ENCODE assay signal across 8 cellular contexts in genomic region chr2:96260404-96261260, GRCh38. TPM values are rescaled to one million over a fixed set of nuclear protein-coding genes. Genes with fewer than 3 reads are reported as not detected.
DNase-seq lines count a peak whose midpoint lies in the region; ATAC-seq and TF ChIP-seq lines count a peak whose summit lies in the region.

No MANE protein-coding gene starts in this region.

- CTCF ChIA-PET in Caco-2 (lab: Charles Lee), result interaction anchor here (0.8 to 1.9 kb wide), 5 partner anchors 52 to 268 kb away, joined by 4 to 21 read pairs (median 4); partner anchors contain the start of genes ANKRD36C and STARD7
- CTCF ChIA-PET in activated naive CD4-positive, alpha-beta T cell treated with anti-CD3 and anti-CD28 coated beads, Interleukin-2, amount 10 ng/mL, durations not matched to agents 7 days and 5 days (lab: Charles Lee), result interaction anchor here (0.6 to 3.6 kb wide), 12 partner anchors 12 to 238 kb away, joined by 3 to 18 read pairs (median 4); partner anchors contain the start of genes ASTL and STARD7

- no peaks in the 10 kb centered on the region for H3K27me3 ChIP-seq in Caco-2 (replicated peaks; ENCODE audit: control insufficient read depth, insufficient read depth, low read length)
- no peaks in the 10 kb centered on the region for H3K27me3 ChIP-seq in HAP-1 (ENCODE audit: low read depth)
- H3K27me3 ChIP-seq in gastroesophageal sphincter, result no peaks in the 10 kb centered on the region
- H3K27me3 ChIP-seq in parathyroid adenoma (ENCODE audit: control insufficient read depth, insufficient read depth, low read length), result no peaks in the 10 kb centered on the region

- H3K9me3 ChIP-seq in Caco-2, result no peaks in the 10 kb centered on the region
- H3K9me3 ChIP-seq in HAP-1, result no peaks in the 10 kb centered on the region
- H3K9me3 ChIP-seq in gastroesophageal sphincter, result no peaks in the 10 kb centered on the region
- no peaks in the 10 kb centered on the region for H3K9me3 ChIP-seq in parathyroid adenoma (ENCODE audit: control insufficient read depth, low read length)

- ATAC-seq in gastroesophageal sphincter (peak; percentile 86), GM19467 (IDR thresholded peaks at IDR 0.05; ENCODE audit: unreplicated experiment) (no peak), GM21390 (IDR thresholded peaks at IDR 0.05; ENCODE audit: unreplicated experiment) (no peak)

- no peak overlapping the region for H3K4me3 Mint-ChIP-seq in Caco-2 (ENCODE audit: unreplicated experiment)
- H3K4me3 Mint-ChIP-seq in activated naive CD4-positive, alpha-beta T cell treated with anti-CD3 and anti-CD28 coated beads, Interleukin-2, amount 10 ng/mL, durations not matched to agents 7 days and 5 days, result no peak overlapping the region

- peaks cover 62% of the 10 kb centered on the region for H3K79me2 ChIP-seq in parathyroid adenoma

- peaks cover 1% of the 10 kb centered on the region; the same call in 1 of the 2 replicates for H3K36me3 ChIP-seq in Caco-2 (ENCODE audit: control insufficient read depth, insufficient read depth, low read length)
- peaks cover 25% of the 10 kb centered on the region for H3K36me3 ChIP-seq in HAP-1 (replicated peaks)
- H3K36me3 ChIP-seq in gastroesophageal sphincter, result peaks cover 0 to 47% of the 10 kb centered on the region in 2 donors
- no peaks in the 10 kb centered on the region for H3K36me3 ChIP-seq in parathyroid adenoma (ENCODE audit: control insufficient read depth, insufficient read depth, low read length)

- H3K27ac ChIP-seq in gastroesophageal sphincter (peak overlapping the region; percentile 76 to 85 (median 80)), parathyroid adenoma (peak overlapping the region; percentile 92)

- H3K9me3 Mint-ChIP-seq in Caco-2 (ENCODE audit: unreplicated experiment), result no peaks in the 10 kb centered on the region
- no peaks in the 10 kb centered on the region for H3K9me3 Mint-ChIP-seq in activated naive CD4-positive, alpha-beta T cell treated with anti-CD3 and anti-CD28 coated beads, Interleukin-2, amount 10 ng/mL, durations not matched to agents 7 days and 5 days

- H3K4me1 Mint-ChIP-seq in Caco-2 (ENCODE audit: low read depth, unreplicated experiment), result peaks cover 30% of the 10 kb centered on the region
- H3K4me1 Mint-ChIP-seq in activated naive CD4-positive, alpha-beta T cell treated with anti-CD3 and anti-CD28 coated beads, Interleukin-2, amount 10 ng/mL, durations not matched to agents 7 days and 5 days, result peaks cover 83% of the 10 kb centered on the region

- H3K27ac Mint-ChIP-seq in Caco-2 (ENCODE audit: unreplicated experiment), result peak overlapping the region; percentile 47
- H3K27ac Mint-ChIP-seq in activated naive CD4-positive, alpha-beta T cell treated with anti-CD3 and anti-CD28 coated beads, Interleukin-2, amount 10 ng/mL, durations not matched to agents 7 days and 5 days, result peak overlapping the region; percentile 83

- TF ChIP-seq CTCF in Caco-2 (IDR thresholded peaks at IDR 0.05; ENCODE audit: insufficient read depth in 1 of 2, low read depth in 1 of 2, low read length in 1 of 2, severe bottlenecking in 1 of 2, unreplicated experiment in 1 of 2) (peak in 1 of 2 experiments; percentile 42), gastroesophageal sphincter (IDR thresholded peaks at IDR 0.05) (peak in 2 of 4 experiments; percentile 32 to 52), parathyroid adenoma (IDR thresholded peaks at IDR 0.05) (peak; percentile 60)

- H3K4me1 ChIP-seq in Caco-2 (peaks cover 37% of the 10 kb centered on the region), HAP-1 (peaks cover 12% of the 10 kb centered on the region), gastroesophageal sphincter (peaks cover 11 to 91% (median 44%) of the 10 kb centered on the region in 3 donors), parathyroid adenoma (peaks cover 49% of the 10 kb centered on the region)

- H3K27me3 Mint-ChIP-seq in Caco-2 (ENCODE audit: insufficient read depth, unreplicated experiment), result no peaks in the 10 kb centered on the region
- no peaks in the 10 kb centered on the region for H3K27me3 Mint-ChIP-seq in activated naive CD4-positive, alpha-beta T cell treated with anti-CD3 and anti-CD28 coated beads, Interleukin-2, amount 10 ng/mL, durations not matched to agents 7 days and 5 days

- H3K36me3 Mint-ChIP-seq in Caco-2 (ENCODE audit: insufficient read depth, unreplicated experiment), result peaks cover 18% of the 10 kb centered on the region
- peaks cover 34% of the 10 kb centered on the region for H3K36me3 Mint-ChIP-seq in activated naive CD4-positive, alpha-beta T cell treated with anti-CD3 and anti-CD28 coated beads, Interleukin-2, amount 10 ng/mL, durations not matched to agents 7 days and 5 days

- H3K4me3 ChIP-seq in Caco-2 (ENCODE audit: low read depth, low read length) (no peak overlapping the region), HAP-1 (no peak overlapping the region), gastroesophageal sphincter (peak overlapping the region in 1 of 2 donors; percentile 9), parathyroid adenoma (ENCODE audit: low read depth, low read length) (peak overlapping the region; percentile 24)

- in situ Hi-C loops in HAP-1 (cut with MboI; ENCODE audit: low sequenced_read_pairs), result loop anchor here (5.0 kb wide), 1 partner anchor 58 kb away; no protein-coding TSS in a partner anchor

- TF ChIP-seq POLR2A in gastroesophageal sphincter (IDR thresholded peaks at IDR 0.05), result no peak

- intact Hi-C loops in Caco-2 (cut with micrococcal nuclease; ENCODE audit: unreplicated experiment), result loop anchor here (10.0 kb wide), 2 partner anchors 236 to 266 kb away; partner anchors contain the start of gene ANKRD36C

- WGBS in gastroesophageal sphincter (ENCODE audit: low coverage in 1 of 2), 2 donors, result 20 to 41% methylated on average over 2 to 8 of the region's 9 CpGs

- DNase-seq in Caco-2 (peak; percentile 58 to 60), HAP-1 (ENCODE audit: low spot score in 2 of 2) (peak; percentile 15 to 58), NCI-H82 treated with DMSO at 0.1 percent for 48 hours (lab: John Stamatoyannopoulos, UW; ENCODE audit: unreplicated experiment) (peak; percentile 71)
- peak; percentile 64 for DNase-seq in activated naive CD4-positive, alpha-beta T cell treated with anti-CD3 and anti-CD28 coated beads, Interleukin-2, amount 10 ng/mL, durations not matched to agents 7 days and 5 days

- POLR2A ChIA-PET in Caco-2 (lab: Charles Lee), result interaction anchor here (1.2 to 1.8 kb wide), 2 partner anchors 9 to 52 kb away, joined by 3 to 12 read pairs; partner anchors contain the start of gene STARD7

- TF ChIP-seq EP300 in gastroesophageal sphincter (IDR thresholded peaks at IDR 0.05), result no peak

- H3K4me2 ChIP-seq in parathyroid adenoma (ENCODE audit: low read length), result peak overlapping the region; percentile 33

- H3K9ac ChIP-seq in parathyroid adenoma, result no peak overlapping the region

- BruUV-seq in Caco-2 (replicated peaks; lab: Mats Ljungman, UMichigan), result no TSS peak

- peak overlapping the region; percentile 40 for H2AFZ ChIP-seq in parathyroid adenoma

RNA-seq across cellular contexts. Expression of gene TMEM127, which starts 5.2 kb away (rescaled TPM):
- total RNA-seq in Caco-2 (2022) (43.3 and 49.1 TPM in 2 replicates), gastroesophageal sphincter (10 to 100 TPM; 39.4 to 73.8 (median 43.9) TPM)

RNA-seq across cellular contexts. Expression of gene CIAO1, which starts 5.4 kb away (rescaled TPM):
- 93.8 and 97.9 TPM in 2 replicates for total RNA-seq in Caco-2 (2022)
- total RNA-seq in gastroesophageal sphincter, result 100 to 1,000 TPM in 1 of 4 donors, 10 to 100 TPM in 3; 60.7 to 107 (median 84.8) TPM

RNA-seq across cellular contexts. Expression of gene SNRNP200, which starts 44.7 kb away (rescaled TPM):
- 240 and 259 TPM in 2 replicates for total RNA-seq in Caco-2 (2022)
- 100 to 1,000 TPM in 2 of 4 donors, 10 to 100 TPM in 2; 63.4 to 108 (median 98.3) TPM for total RNA-seq in gastroesophageal sphincter

RNA-seq across cellular contexts. Expression of gene STARD7, which starts 52.0 kb away (rescaled TPM):
- total RNA-seq in Caco-2 (2022) (214 and 224 TPM in 2 replicates), gastroesophageal sphincter (100 to 1,000 TPM in 3 of 4 donors, 10 to 100 TPM in 1; 93.4 to 122 (median 107) TPM)
